In genomic region chrX:155048997-155049619, GRCh38 we compare ENCODE assay signal across 2 cellular contexts.
TF ChIP-seq lines count a peak whose summit lies in the region.

No MANE protein-coding gene starts in this region.

TF ChIP-seq in HCT116, 20 proteins besides CTCF, POLR2A, EP300 and RAD21:
- TF ChIP-seq CEBPB (IDR thresholded peaks at IDR 0.05; ENCODE audit: low read depth) (no peak), CBX3 (IDR thresholded peaks at IDR 0.05; ENCODE audit: low read depth) (peak; percentile 32; the same call in 1 of the 2 replicates), ZFX (IDR thresholded peaks at IDR 0.05) (no peak)

TF ChIP-seq in SK-N-SH, 30 proteins besides CTCF, POLR2A, EP300 and RAD21:
- TF ChIP-seq SMC3 (IDR thresholded peaks at IDR 0.05; ENCODE audit: low read depth, low read length) = peak; percentile 45; the same call in 1 of the 2 replicates
- TF ChIP-seq TEAD4 (IDR thresholded peaks at IDR 0.05; ENCODE audit: borderline replicate concordance, insufficient read depth) = no peak
- TF ChIP-seq RXRA (IDR thresholded peaks at IDR 0.05; ENCODE audit: borderline replicate concordance, low read depth) = no peak
- TF ChIP-seq MEF2A (IDR thresholded peaks at IDR 0.05; ENCODE audit: borderline replicate concordance, low read depth) = no peak
- TF ChIP-seq SIN3A (IDR thresholded peaks at IDR 0.05; ENCODE audit: borderline replicate concordance, low read depth, low read length) = no peak
